Comparison of ENCODE assay signal across 9 cellular contexts in the genomic region with DNA sequence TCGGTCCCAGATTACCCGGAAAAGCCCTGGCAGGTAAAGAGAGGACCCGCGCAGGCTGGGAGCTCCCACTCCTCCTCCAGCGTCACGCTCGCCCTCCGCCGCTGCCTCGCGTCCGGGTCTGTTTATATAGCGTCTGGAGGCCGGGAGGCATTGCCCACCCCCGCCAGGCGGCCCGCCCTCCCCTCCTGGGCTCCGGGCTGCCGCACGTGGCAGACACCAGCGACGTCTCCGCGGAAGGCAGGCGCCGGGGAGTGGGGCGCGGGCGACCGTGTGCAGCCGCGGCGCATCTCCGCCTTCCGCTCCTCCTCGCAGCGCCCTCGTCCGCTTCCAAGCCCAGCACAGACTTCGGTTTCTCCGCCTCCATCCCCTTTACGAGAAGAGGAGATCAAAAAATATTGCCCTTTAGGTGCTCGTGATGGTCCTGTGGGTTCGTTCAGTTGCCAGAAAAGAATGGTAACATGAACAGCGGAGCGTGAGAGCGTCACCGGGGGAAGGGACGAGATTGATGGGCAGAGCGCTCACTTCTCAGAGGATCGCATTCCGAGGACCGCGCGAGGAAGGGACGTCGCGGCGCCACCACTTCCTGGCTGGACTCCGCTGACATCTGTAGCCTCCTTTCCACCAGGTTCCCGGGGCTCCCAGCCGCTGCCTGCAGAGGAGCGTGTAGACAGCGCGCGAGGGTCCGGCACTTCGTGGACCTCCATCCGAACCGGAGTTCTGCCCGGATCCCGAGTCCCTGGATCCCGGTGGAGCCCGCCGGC. TPM values are rescaled to one million over a fixed set of nuclear protein-coding genes. Genes with fewer than 3 reads are reported as not detected.
DNase-seq lines count a peak whose midpoint lies in the region; ATAC-seq, FAIRE-seq and TF ChIP-seq lines count a peak whose summit lies in the region.
"Had no signal": no experiment of that assay in that cellular context is flagged by ENCODE, and none has a peak within 500 bp of the region (broad histone marks: within the 10 kb centered on the region; RNA-seq: fewer than 3 reads in every experiment).

GALNTL6 (plus strand) TSS at position 210 of the 761 bp plus-strand sequence.

- ATAC-seq in GM18907 (IDR thresholded peaks at IDR 0.05; ENCODE audit: unreplicated experiment) = peak; percentile 70
- ATAC-seq in HG03342 (IDR thresholded peaks at IDR 0.05; ENCODE audit: unreplicated experiment) = peak; percentile 35
- peak; percentile 77 for ATAC-seq in memory B cell (ENCODE audit: low read depth)
- ATAC-seq in HG03280 (IDR thresholded peaks at IDR 0.05; ENCODE audit: unreplicated experiment) = no peak

- CTCF ChIA-PET in activated CD4-positive, alpha-beta T cell treated with anti-CD3 and anti-CD28 coated beads, Interleukin-2, amount 10 ng/mL, durations not matched to agents 7 days and 5 days (lab: Charles Lee) = no interaction called here

- peak within 1 kb of the TSS; percentile 90 for H3K4me3 Mint-ChIP-seq in memory B cell
- no peak within 1 kb of the TSS for H3K4me3 Mint-ChIP-seq in activated CD4-positive, alpha-beta T cell treated with anti-CD3 and anti-CD28 coated beads, Interleukin-2, amount 10 ng/mL, durations not matched to agents 7 days and 5 days

- peaks cover 9% of the 10 kb centered on the region for H3K27me3 Mint-ChIP-seq in memory B cell
- peaks cover 16% of the 10 kb centered on the region for H3K27me3 Mint-ChIP-seq in activated CD4-positive, alpha-beta T cell treated with anti-CD3 and anti-CD28 coated beads, Interleukin-2, amount 10 ng/mL, durations not matched to agents 7 days and 5 days

- POLR2A ChIA-PET in activated CD4-positive, alpha-beta T cell treated with anti-CD3 and anti-CD28 coated beads, Interleukin-2, amount 10 ng/mL, durations not matched to agents 7 days and 5 days (lab: Charles Lee) = no interaction called here

- no peak for FAIRE-seq in bronchial epithelial cell (lab: Jason Lieb, UNC)

- no peaks in the 10 kb centered on the region for H3K36me3 ChIP-seq in bronchial epithelial cell (ENCODE audit: control insufficient read depth, insufficient read depth, low read length)

- peaks cover 13% of the 10 kb centered on the region for H3K4me1 Mint-ChIP-seq in memory B cell
- H3K4me1 Mint-ChIP-seq in activated CD4-positive, alpha-beta T cell treated with anti-CD3 and anti-CD28 coated beads, Interleukin-2, amount 10 ng/mL, durations not matched to agents 7 days and 5 days = peaks cover 2% of the 10 kb centered on the region

- H3K27ac Mint-ChIP-seq in memory B cell = peak within 1 kb of the TSS; percentile 48
- H3K27ac Mint-ChIP-seq in activated CD4-positive, alpha-beta T cell treated with anti-CD3 and anti-CD28 coated beads, Interleukin-2, amount 10 ng/mL, durations not matched to agents 7 days and 5 days = no peak within 1 kb of the TSS

- TF ChIP-seq CTCF in bronchial epithelial cell (IDR thresholded peaks at IDR 0.05; ENCODE audit: insufficient read depth, low read length, severe bottlenecking) = no peak

- peak within 1 kb of the TSS; percentile 16 for H3K4me3 ChIP-seq in bronchial epithelial cell (ENCODE audit: low read depth, low read length)

- H3K9me3 Mint-ChIP-seq in memory B cell = no peaks in the 10 kb centered on the region
- no peaks in the 10 kb centered on the region for H3K9me3 Mint-ChIP-seq in activated CD4-positive, alpha-beta T cell treated with anti-CD3 and anti-CD28 coated beads, Interleukin-2, amount 10 ng/mL, durations not matched to agents 7 days and 5 days

- DNase-seq in bronchial epithelial cell (ENCODE audit: low read depth) (no peak), memory B cell (ENCODE audit: low spot score in 2 of 2) (peak; percentile 20 to 29), SHP77 (lab: John Stamatoyannopoulos, UW) (no peak)
- no peak for DNase-seq in stimulated activated CD4-positive, alpha-beta T cell treated with anti-CD3 and anti-CD28 coated beads, Interleukin-4, amount 100 ng/mL, for 4 hours
- DNase-seq in activated CD4-positive, alpha-beta T cell treated with anti-CD3 and anti-CD28 coated beads, Interleukin-2, amount 10 ng/mL, durations not matched to agents 7 days and 5 days = no peak

- peaks cover 10% of the 10 kb centered on the region for H3K27me3 ChIP-seq in bronchial epithelial cell (ENCODE audit: control insufficient read depth, insufficient read depth, low read length)

- H3K36me3 Mint-ChIP-seq in memory B cell = no peaks in the 10 kb centered on the region
- H3K36me3 Mint-ChIP-seq in activated CD4-positive, alpha-beta T cell treated with anti-CD3 and anti-CD28 coated beads, Interleukin-2, amount 10 ng/mL, durations not matched to agents 7 days and 5 days (ENCODE audit: low read depth) = no peaks in the 10 kb centered on the region

RNA-seq across cellular contexts. Expression of gene GALNTL6, which starts in this region (rescaled TPM):
- under 0.01 TPM in 1 of 2 replicates, not detected in the other for total RNA-seq in bronchial epithelial cell
- not detected for total RNA-seq in activated CD4-positive, alpha-beta T cell treated with anti-CD3 and anti-CD28 coated beads, Interleukin-2, amount 10 ng/mL, durations not matched to agents 7 days and 5 days
- total RNA-seq: M059J had no signal

Comparison
In these comparisons a context has a peak if more than half of its experiments do, and no peak if none do; other contexts are left out.
1. DNase-seq: peak in memory B cell (2 of 2); none in bronchial epithelial cell (single experiment), stimulated activated CD4-positive, alpha-beta T cell treated with anti-CD3 and anti-CD28 coated beads, Interleukin-4, amount 100 ng/mL, for 4 hours (0 of 2), activated CD4-positive, alpha-beta T cell treated with anti-CD3 and anti-CD28 coated beads, Interleukin-2, amount 10 ng/mL, durations not matched to agents 7 days and 5 days (single experiment) and SHP77 (0 of 2).